In the genomic region with DNA sequence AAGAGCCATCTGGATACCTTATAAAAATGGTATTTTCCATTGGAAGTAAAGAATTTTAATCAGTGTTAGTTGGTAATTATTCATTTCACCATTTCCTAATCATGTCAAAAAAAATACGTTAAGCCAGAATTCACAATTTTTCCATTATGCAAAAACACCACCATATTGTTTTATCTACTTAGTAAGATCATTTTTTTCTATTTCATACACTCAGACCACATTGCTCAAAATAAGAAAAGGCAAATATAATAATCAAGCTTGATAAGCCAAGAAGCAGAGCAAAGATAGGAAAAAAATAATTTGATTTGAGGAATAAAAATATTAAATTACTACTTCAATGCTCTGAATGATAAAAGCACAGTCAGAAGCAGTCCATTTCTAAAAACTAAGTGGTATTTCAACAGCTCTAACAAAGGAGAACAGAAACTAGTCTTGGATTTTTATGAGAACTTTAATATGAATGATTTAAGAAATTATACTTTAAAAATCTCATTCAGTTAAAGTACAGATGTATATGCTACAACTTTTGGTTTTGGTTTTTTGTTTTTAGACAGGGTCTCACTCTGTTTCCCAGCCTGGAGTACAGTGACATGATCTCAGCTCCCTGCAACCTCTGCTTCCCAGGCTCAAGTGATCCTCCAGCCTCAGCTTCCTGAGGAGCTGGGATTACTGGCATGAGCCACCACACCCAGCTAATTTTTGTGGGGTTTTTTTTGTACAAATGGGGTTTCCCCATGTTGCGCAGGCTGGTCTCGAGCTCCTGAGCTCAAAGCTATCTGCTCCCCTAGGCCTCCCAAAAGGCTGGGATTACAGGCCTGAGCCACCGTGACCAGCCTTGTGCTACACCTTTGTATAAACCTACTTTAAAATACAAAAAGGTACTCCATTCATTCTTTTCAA, we compare ENCODE assay signal across 9 cellular contexts. TPM values are rescaled to one million over a fixed set of nuclear protein-coding genes. Genes with fewer than 3 reads are reported as not detected.
DNase-seq lines count a peak whose midpoint lies in the region; ATAC-seq and TF ChIP-seq lines count a peak whose summit lies in the region.
"Had no signal": no experiment of that assay in that cellular context is flagged by ENCODE, and none has a peak within 500 bp of the region (broad histone marks: within the 10 kb centered on the region; RNA-seq: fewer than 3 reads in every experiment).

No MANE protein-coding gene starts in this region.

- peak overlapping the region; percentile 54 to 76 for H3K27ac ChIP-seq in coronary artery
- H3K27ac ChIP-seq: parathyroid adenoma had no signal

- H3K27ac Mint-ChIP-seq in T-cell: peak overlapping the region; percentile 67 to 72

- DNase-seq in T-cell (peak in 9 of 34 experiments; percentile 0 to 25 (median 6)), coronary artery (ENCODE audit: low spot score) (no peak), RKO (ENCODE audit: low spot score) (no peak), NCI-H2107 treated with DMSO at 0.1 percent for 48 hours (lab: John Stamatoyannopoulos, UW; ENCODE audit: unreplicated experiment) (no peak), NCI-H2081 treated with DMSO at 0.1 percent for 48 hours (lab: John Stamatoyannopoulos, UW) (no peak)
- DNase-seq in stimulated activated CD4-positive, alpha-beta T cell treated with anti-CD3 and anti-CD28 coated beads, Interleukin-15, amount 100 ng/mL, for 48 hours (ENCODE audit: low read depth in 2 of 2): peak; percentile 11 to 32

- no peak for TF ChIP-seq CTCF in coronary artery (IDR thresholded peaks at IDR 0.05)

- no peaks in the 10 kb centered on the region for H3K36me3 Mint-ChIP-seq in T-cell

- CTCF ChIA-PET in T-cell (lab: Charles Lee): interaction anchor here (0.6 to 3.2 kb wide), 6 partner anchors 27 to 1039 kb away, joined by 3 to 20 read pairs (median 4); no protein-coding TSS in a partner anchor

- peak overlapping the region in 1 of 3 donors; percentile 57 for H3K4me3 Mint-ChIP-seq in T-cell

- peak overlapping the region; percentile 12 for H3K4me3 ChIP-seq in coronary artery

- peaks cover 17 to 25% (median 22%) of the 10 kb centered on the region in 3 donors for H3K4me1 Mint-ChIP-seq in T-cell

- H3K27me3 Mint-ChIP-seq in T-cell: no peaks in the 10 kb centered on the region

- POLR2A ChIA-PET in T-cell (lab: Charles Lee): no interaction called here

- no peaks in the 10 kb centered on the region for H3K9me3 Mint-ChIP-seq in T-cell

- peak; percentile 82 for ATAC-seq in GM18870 (IDR thresholded peaks at IDR 0.05; ENCODE audit: unreplicated experiment)
- peak; percentile 82 for ATAC-seq in HG02852 (IDR thresholded peaks at IDR 0.05; ENCODE audit: unreplicated experiment)
- ATAC-seq in T-cell (replicated peaks in 1 of 4): peak; percentile 34 to 70 (median 39)

RNA-seq across cellular contexts. Expression of a gene that starts 46.6 kb away (rescaled TPM):
- total RNA-seq in T-cell: 100 to 1,000 TPM in 1 of 5 donors, 10 to 100 TPM in 4; 18.5 to 106 (median 52.3) TPM

Comparison
In these comparisons a context has a peak if more than half of its experiments do, and no peak if none do; other contexts are left out.
1. DNase-seq: peak in stimulated activated CD4-positive, alpha-beta T cell treated with anti-CD3 and anti-CD28 coated beads, Interleukin-15, amount 100 ng/mL, for 48 hours (2 of 2); none in coronary artery (single experiment), RKO (single experiment), NCI-H2107 treated with DMSO at 0.1 percent for 48 hours (single experiment) and NCI-H2081 treated with DMSO at 0.1 percent for 48 hours (single experiment).
2. Peak in every context shown above with its lines, with median percentiles within 50 percentile points of each other: ATAC-seq.